8 cellular contexts compared by ENCODE assay signal in the genomic region with DNA sequence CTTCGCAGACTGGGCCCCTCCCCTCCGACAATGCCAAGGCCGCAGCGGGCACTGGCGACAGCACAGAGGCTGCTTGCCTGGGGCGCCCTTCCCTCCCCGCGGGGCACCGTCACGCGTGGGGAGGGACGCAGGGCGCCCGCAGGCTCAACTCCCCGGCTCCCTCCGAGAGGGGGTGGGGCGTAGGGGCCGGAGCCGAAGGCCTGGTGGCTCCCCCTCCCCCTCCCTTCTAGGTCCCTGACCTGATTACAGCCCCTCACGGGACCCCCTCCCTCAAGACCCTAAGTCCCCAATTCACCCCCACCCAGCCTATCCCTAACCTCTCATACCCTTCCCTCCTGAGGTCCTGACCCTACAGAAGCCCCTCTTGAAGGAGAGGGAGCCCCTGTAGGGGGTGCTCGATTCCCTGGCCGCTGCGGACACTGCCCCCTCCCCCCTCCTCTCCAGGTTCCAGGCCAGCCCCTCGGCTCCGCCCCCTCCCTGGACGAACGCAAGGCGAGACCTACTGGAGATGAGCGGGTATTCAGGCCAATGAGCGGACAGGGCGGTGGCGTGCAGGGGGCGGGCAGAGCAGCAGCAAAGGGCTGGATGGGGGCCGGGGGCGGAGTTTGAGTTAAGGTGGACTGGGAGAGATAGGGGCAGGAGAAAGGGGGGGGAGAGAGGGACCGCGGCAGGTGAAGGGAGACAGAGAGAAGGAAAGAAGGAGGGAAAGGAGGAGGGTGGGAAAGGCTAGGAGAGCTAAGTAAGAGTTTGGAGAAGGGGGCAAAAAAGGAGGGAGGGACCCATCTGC. TPM values are rescaled to one million over a fixed set of nuclear protein-coding genes. Genes with fewer than 3 reads are reported as not detected.
DNase-seq lines count a peak whose midpoint lies in the region; ATAC-seq and TF ChIP-seq lines count a peak whose summit lies in the region.

No MANE protein-coding gene starts in this region.

- peaks cover 54% of the 10 kb centered on the region for H3K4me1 Mint-ChIP-seq in activated CD4-positive, alpha-beta T cell treated with anti-CD3 and anti-CD28 coated beads for 36 hours
- H3K4me1 Mint-ChIP-seq in chondrocyte (ENCODE audit: low read depth), result peaks cover 38% of the 10 kb centered on the region

- TF ChIP-seq CTCF in AG09309 (IDR thresholded peaks at IDR 0.05; ENCODE audit: control insufficient read depth, insufficient read depth, low read depth, low read length, missing control alignments), result peak; percentile 52
- TF ChIP-seq CTCF in chondrocyte (IDR thresholded peaks at IDR 0.05), result peak; percentile 77

- no peaks in the 10 kb centered on the region for H3K27me3 Mint-ChIP-seq in activated CD4-positive, alpha-beta T cell treated with anti-CD3 and anti-CD28 coated beads for 36 hours
- no peaks in the 10 kb centered on the region for H3K27me3 Mint-ChIP-seq in chondrocyte (ENCODE audit: low read depth)

- peak overlapping the region; percentile 88 for H3K4me3 ChIP-seq in AG09309 (ENCODE audit: control insufficient read depth, low read depth, low read length)

- peak; percentile 56 for ATAC-seq in GM19023 (IDR thresholded peaks at IDR 0.05; ENCODE audit: unreplicated experiment)
- peak; percentile 57 for ATAC-seq in HG03432 (IDR thresholded peaks at IDR 0.05; ENCODE audit: unreplicated experiment)
- peak; percentile 67 for ATAC-seq in activated CD4-positive, alpha-beta T cell treated with anti-CD3 and anti-CD28 coated beads for 36 hours

- POLR2A ChIA-PET in activated CD4-positive, alpha-beta T cell treated with anti-CD3 and anti-CD28 coated beads for 36 hours (lab: Charles Lee), result interaction anchor here (0.6 to 0.9 kb wide), 3 partner anchors 45 to 134 kb away, joined by 3 read pairs; a partner anchor contains a TSS

- CTCF ChIA-PET in activated CD4-positive, alpha-beta T cell treated with anti-CD3 and anti-CD28 coated beads for 36 hours (lab: Charles Lee), result interaction anchor here (8.0 kb wide), 1 partner anchor 13 kb away, joined by 86 read pairs; no protein-coding TSS in a partner anchor

- intact Hi-C loops in activated CD4-positive, alpha-beta T cell treated with anti-CD3 and anti-CD28 coated beads for 36 hours (cut with DNase I, micrococcal nuclease), result loop anchor here (1.0 to 10.0 kb wide), 19 partner anchors 15 to 1503 kb away; a partner anchor contains a TSS

- DNase-seq in AG09309 (ENCODE audit: low read depth) (peak; percentile 91), NCI-H510A treated with DMSO at 0.1 percent for 48 hours (lab: John Stamatoyannopoulos, UW) (peak; percentile 98), chondrocyte (ENCODE audit: low spot score) (peak; percentile 100), kidney tubule cell (ENCODE audit: low spot score) (peak; percentile 98)
- peak; percentile 100 for DNase-seq in activated CD4-positive, alpha-beta T cell treated with anti-CD3 and anti-CD28 coated beads for 36 hours
- peak; percentile 99 to 100 for DNase-seq in stimulated activated CD4-positive, alpha-beta T cell treated with anti-CD3 and anti-CD28 coated beads, Interleukin-15, amount 100 ng/mL, for 48 hours (ENCODE audit: low read depth in 2 of 2)

- H3K27ac Mint-ChIP-seq in activated CD4-positive, alpha-beta T cell treated with anti-CD3 and anti-CD28 coated beads for 36 hours, result peak overlapping the region; percentile 94
- peak overlapping the region; percentile 97 for H3K27ac Mint-ChIP-seq in chondrocyte (ENCODE audit: unreplicated experiment)

- peaks cover 9% of the 10 kb centered on the region for H3K36me3 Mint-ChIP-seq in activated CD4-positive, alpha-beta T cell treated with anti-CD3 and anti-CD28 coated beads for 36 hours (ENCODE audit: low read depth)
- H3K36me3 Mint-ChIP-seq in chondrocyte (ENCODE audit: low read depth), result no peaks in the 10 kb centered on the region

- H3K9me3 Mint-ChIP-seq in activated CD4-positive, alpha-beta T cell treated with anti-CD3 and anti-CD28 coated beads for 36 hours (ENCODE audit: low read depth), result no peaks in the 10 kb centered on the region
- H3K9me3 Mint-ChIP-seq in chondrocyte (ENCODE audit: low read depth), result no peaks in the 10 kb centered on the region

- H3K4me3 Mint-ChIP-seq in activated CD4-positive, alpha-beta T cell treated with anti-CD3 and anti-CD28 coated beads for 36 hours, result peak overlapping the region; percentile 96
- H3K4me3 Mint-ChIP-seq in chondrocyte (ENCODE audit: unreplicated experiment), result peak overlapping the region; percentile 92

RNA-seq across cellular contexts. Expression of a gene that starts 0.7 kb away (rescaled TPM):
- 100 to 1,000 TPM in 1 of 2 experiments, 10 to 100 TPM in 1; 94.0 to 105 TPM for total RNA-seq in activated CD4-positive, alpha-beta T cell treated with anti-CD3 and anti-CD28 coated beads for 36 hours
- 34.8 to 42.9 TPM (median 41.1 TPM) in 3 replicates for total RNA-seq in chondrocyte

RNA-seq across cellular contexts. Expression of a gene that starts 8.5 kb away (rescaled TPM):
- under 1 TPM; 0.79 to 0.80 TPM for total RNA-seq in activated CD4-positive, alpha-beta T cell treated with anti-CD3 and anti-CD28 coated beads for 36 hours
- 0.72 to 0.85 TPM in 2 of 3 replicates, not detected in the other for total RNA-seq in chondrocyte

RNA-seq across cellular contexts. Expression of a gene that starts 18.7 kb away (rescaled TPM):
- total RNA-seq in activated CD4-positive, alpha-beta T cell treated with anti-CD3 and anti-CD28 coated beads for 36 hours, result 10 to 100 TPM; 38.0 to 42.4 TPM
- total RNA-seq in chondrocyte, result 23.0 to 30.8 TPM (median 28.7 TPM) in 3 replicates

RNA-seq across cellular contexts. Expression of a gene that starts 27.4 kb away (rescaled TPM):
- total RNA-seq in activated CD4-positive, alpha-beta T cell treated with anti-CD3 and anti-CD28 coated beads for 36 hours, result 100 to 1,000 TPM; 190 to 196 TPM
- 23.2 to 34.0 TPM (median 26.8 TPM) in 3 replicates for total RNA-seq in chondrocyte

RNA-seq across cellular contexts. Expression of a gene that starts 31.3 kb away (rescaled TPM):
- total RNA-seq in activated CD4-positive, alpha-beta T cell treated with anti-CD3 and anti-CD28 coated beads for 36 hours, result 10 to 100 TPM; 45.9 to 65.7 TPM
- 251 to 316 TPM (median 256 TPM) in 3 replicates for total RNA-seq in chondrocyte

Comparison
In these comparisons a context has a peak if more than half of its experiments do, and no peak if none do; other contexts are left out.
1. Peak in every context shown above with its lines: DNase-seq, ATAC-seq and H3K4me3 ChIP-seq.